Comparison of ENCODE assay signal across 8 cellular contexts in the genomic region with DNA sequence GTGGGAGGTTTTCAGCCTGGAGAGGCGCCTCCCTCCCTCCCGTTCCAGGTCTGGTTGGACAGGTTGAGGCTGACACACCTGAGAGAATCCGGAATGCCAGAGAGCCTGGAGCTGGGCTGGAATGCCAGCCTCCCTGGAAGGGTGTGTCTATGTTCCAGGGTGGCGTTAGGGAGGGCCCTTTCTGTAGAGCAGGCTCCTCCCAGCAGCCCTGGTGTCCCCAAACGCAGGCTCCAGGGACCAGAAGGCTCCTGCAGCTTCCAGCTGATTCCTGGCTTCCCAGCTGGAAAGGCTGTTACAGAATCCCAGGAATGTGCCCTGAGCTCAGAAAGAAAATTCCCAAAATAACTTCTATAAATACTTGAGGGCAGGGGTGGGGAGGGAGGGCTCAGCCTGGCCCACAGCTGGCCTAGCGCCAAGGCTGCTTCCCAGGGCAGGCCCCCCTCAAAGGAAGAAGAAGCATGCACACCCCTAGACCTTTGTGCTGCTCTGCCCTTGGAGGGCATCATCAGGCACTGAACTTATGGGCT.
DNase-seq lines count a peak whose midpoint lies in the region; ATAC-seq and TF ChIP-seq lines count a peak whose summit lies in the region.

No MANE protein-coding gene starts in this region.

- no peaks in the 10 kb centered on the region for H3K9me3 Mint-ChIP-seq in effector memory CD8-positive, alpha-beta T cell
- H3K9me3 Mint-ChIP-seq in mesothelial cell of epicardium: no peaks in the 10 kb centered on the region

- H3K27ac Mint-ChIP-seq in effector memory CD8-positive, alpha-beta T cell: peak overlapping the region; percentile 31 to 94
- H3K27ac Mint-ChIP-seq in mesothelial cell of epicardium: peak overlapping the region; percentile 79

- no peaks in the 10 kb centered on the region for H3K27me3 Mint-ChIP-seq in effector memory CD8-positive, alpha-beta T cell
- no peaks in the 10 kb centered on the region for H3K27me3 Mint-ChIP-seq in mesothelial cell of epicardium (ENCODE audit: low read depth)

- peak; percentile 99 for DNase-seq in A172 (ENCODE audit: low spot score)
- peak; percentile 79 for DNase-seq in LHCN-M2 (ENCODE audit: low read depth)
- no peak for DNase-seq in effector memory CD8-positive, alpha-beta T cell
- peak in 1 of 2 experiments; percentile 55 for DNase-seq in mesothelial cell of epicardium (ENCODE audit: low spot score in 2 of 2, unreplicated experiment in 2 of 2)
- DNase-seq in HuH-7 (ENCODE audit: low spot score): no peak
- no peak for DNase-seq in Ammon's horn (ENCODE audit: low spot score)
- DNase-seq in NAMALWA (ENCODE audit: low spot score): no peak
- no peak for DNase-seq in medulla oblongata (ENCODE audit: extremely low spot score)

- peaks cover 36 to 51% of the 10 kb centered on the region in 2 donors for H3K4me1 Mint-ChIP-seq in effector memory CD8-positive, alpha-beta T cell (ENCODE audit: low read depth in 2 of 2)
- H3K4me1 Mint-ChIP-seq in mesothelial cell of epicardium: peaks cover 44% of the 10 kb centered on the region

- no peak for ATAC-seq in effector memory CD8-positive, alpha-beta T cell (replicated peaks)

- peaks cover 15% of the 10 kb centered on the region for H3K36me3 Mint-ChIP-seq in effector memory CD8-positive, alpha-beta T cell (ENCODE audit: insufficient read depth)
- H3K36me3 Mint-ChIP-seq in mesothelial cell of epicardium: peaks cover 9% of the 10 kb centered on the region

- no peak for TF ChIP-seq CTCF in mesothelial cell of epicardium (IDR thresholded peaks at IDR 0.05; ENCODE audit: unreplicated experiment)

- peak overlapping the region in 1 of 2 donors; percentile 8 for H3K4me3 Mint-ChIP-seq in effector memory CD8-positive, alpha-beta T cell
- no peak overlapping the region for H3K4me3 Mint-ChIP-seq in mesothelial cell of epicardium

Comparison
In these comparisons a context has a peak if more than half of its experiments do, and no peak if none do; other contexts are left out.
1. DNase-seq: peak in A172 (single experiment) and LHCN-M2 (single experiment); none in effector memory CD8-positive, alpha-beta T cell (0 of 3), HuH-7 (single experiment), Ammon's horn (single experiment), NAMALWA (single experiment) and medulla oblongata (single experiment).